ENCODE assay signal across 9 cellular contexts in genomic region chr20:50305636-50306477, GRCh38.
DNase-seq lines count a peak whose midpoint lies in the region; ATAC-seq, FAIRE-seq and TF ChIP-seq lines count a peak whose summit lies in the region.
"Had no signal": no experiment of that assay in that cellular context is flagged by ENCODE, and none has a peak within 500 bp of the region (broad histone marks: within the 10 kb centered on the region; RNA-seq: fewer than 3 reads in every experiment).

No MANE protein-coding gene starts in this region.

- H3K27me3 ChIP-seq in suprapubic skin, result no peaks in the 10 kb centered on the region

- TF ChIP-seq CTCF in kidney (IDR thresholded peaks at IDR 0.05; ENCODE audit: borderline replicate concordance, extremely low read depth, insufficient read depth) (no peak), suprapubic skin (IDR thresholded peaks at IDR 0.05) (no peak)

- TF ChIP-seq POLR2A in suprapubic skin (IDR thresholded peaks at IDR 0.05) (peak in 1 of 2 donors; percentile 4), erythroblast (IDR thresholded peaks at IDR 0.05; ENCODE audit: low read length) (no peak)

- 46 to 64% (median 60%) methylated on average over 19 of the region's 19 CpGs for WGBS in adipose tissue, 3 donors
- WGBS in suprapubic skin, result 41% methylated on average over 18 of the region's 19 CpGs

- H3K9me3 ChIP-seq in kidney (ENCODE audit: control insufficient read depth in 1 of 2, low read length in 2 of 2), result no peaks in the 10 kb centered on the region
- H3K9me3 ChIP-seq in suprapubic skin, result no peaks in the 10 kb centered on the region

- peak overlapping the region; percentile 70 for H3K27ac ChIP-seq in adipose tissue (ENCODE audit: low read depth, low read length)
- H3K27ac ChIP-seq in kidney (ENCODE audit: low read depth in 2 of 2, low read length in 2 of 2), result peak overlapping the region; percentile 54 to 95
- H3K27ac ChIP-seq in suprapubic skin, result peak overlapping the region; percentile 91

- no peak for FAIRE-seq in kidney (lab: Jason Lieb, UNC)

- H3K4me1 ChIP-seq in kidney (ENCODE audit: control insufficient read depth in 1 of 2, insufficient read depth in 1 of 2, low read depth in 1 of 2, low read length in 2 of 2) (peaks cover 16 to 33% of the 10 kb centered on the region in 2 donors), suprapubic skin (peaks cover 66% of the 10 kb centered on the region)

- H3K4me3 ChIP-seq in kidney (ENCODE audit: low read length in 2 of 2) (no peak overlapping the region), suprapubic skin (no peak overlapping the region)

- intact Hi-C loops in kidney (cut with DNase I), result no loop called here

- H3K9ac ChIP-seq in kidney (ENCODE audit: low read length in 2 of 2), result peak overlapping the region in 1 of 2 donors; percentile 65

- no peak for ATAC-seq in HG03442 (IDR thresholded peaks at IDR 0.05; ENCODE audit: unreplicated experiment)

- DNase-seq in LoVo (ENCODE audit: low spot score) (peak; percentile 17), kidney (peak; percentile 86), suprapubic skin (ENCODE audit: low spot score in 2 of 2) (peak in 1 of 2 donors; percentile 84), erythroblast (lab: John Stamatoyannopoulos, UW) (no peak), NCI-H226 (no peak), dermis blood vessel endothelial cell (no peak)
- DNase-seq: activated B cell treated with CpG ODN at 0.5 μM for 24 hours had no signal

- no peak for TF ChIP-seq EP300 in suprapubic skin (IDR thresholded peaks at IDR 0.05)

- H3K36me3 ChIP-seq in kidney (ENCODE audit: control insufficient read depth in 1 of 2, insufficient read depth in 2 of 2, low read length in 2 of 2) (no peaks in the 10 kb centered on the region), suprapubic skin (no peaks in the 10 kb centered on the region)

Comparison
In these comparisons a context has a peak if more than half of its experiments do, and no peak if none do; other contexts are left out.
1. DNase-seq: peak in LoVo (single experiment) and kidney (single experiment); none in erythroblast (0 of 2), NCI-H226 (single experiment) and dermis blood vessel endothelial cell (single experiment).
2. Peak in every context shown above with its lines, with median percentiles within 50 percentile points of each other: H3K27ac ChIP-seq.